1 cellular context compared by ENCODE assay signal in the genomic region with DNA sequence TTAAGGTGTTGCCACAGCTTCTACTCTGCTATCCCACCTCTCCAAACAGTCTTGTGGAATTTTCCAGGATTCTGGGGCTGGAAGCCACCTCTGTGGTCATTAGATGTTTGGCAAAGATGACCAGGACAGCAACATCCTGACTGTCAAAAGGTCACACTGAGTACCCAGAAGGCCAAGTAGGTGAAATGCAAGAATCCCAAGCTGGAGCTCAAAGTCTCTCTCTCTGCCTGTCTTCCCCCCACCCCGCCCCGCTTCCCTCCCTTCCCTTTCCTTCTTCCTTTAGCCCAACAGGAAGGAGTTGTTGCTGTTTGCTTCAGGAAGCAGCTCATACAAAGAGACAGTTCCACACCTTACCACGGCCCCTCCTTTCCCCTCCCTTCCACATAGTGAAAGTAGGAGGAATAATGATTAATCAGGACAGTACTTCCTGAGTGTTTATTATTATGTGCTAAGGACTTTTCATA.
TF ChIP-seq lines count a peak whose summit lies in the region.

No MANE protein-coding gene starts in this region.

TF ChIP-seq in HepG2, 621 proteins besides CTCF, POLR2A, EP300 and RAD21 (continued from another document):
- TF ChIP-seq, protein P1, sequence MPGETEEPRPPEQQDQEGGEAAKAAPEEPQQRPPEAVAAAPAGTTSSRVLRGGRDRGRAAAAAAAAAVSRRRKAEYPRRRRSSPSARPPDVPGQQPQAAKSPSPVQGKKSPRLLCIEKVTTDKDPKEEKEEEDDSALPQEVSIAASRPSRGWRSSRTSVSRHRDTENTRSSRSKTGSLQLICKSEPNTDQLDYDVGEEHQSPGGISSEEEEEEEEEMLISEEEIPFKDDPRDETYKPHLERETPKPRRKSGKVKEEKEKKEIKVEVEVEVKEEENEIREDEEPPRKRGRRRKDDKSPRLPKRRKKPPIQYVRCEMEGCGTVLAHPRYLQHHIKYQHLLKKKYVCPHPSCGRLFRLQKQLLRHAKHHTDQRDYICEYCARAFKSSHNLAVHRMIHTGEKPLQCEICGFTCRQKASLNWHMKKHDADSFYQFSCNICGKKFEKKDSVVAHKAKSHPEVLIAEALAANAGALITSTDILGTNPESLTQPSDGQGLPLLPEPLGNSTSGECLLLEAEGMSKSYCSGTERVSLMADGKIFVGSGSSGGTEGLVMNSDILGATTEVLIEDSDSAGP (CRISPR knock-in tag; IDR thresholded peaks at IDR 0.05; ENCODE audit: borderline replicate concordance) = no peak
- TF ChIP-seq, protein P2, sequence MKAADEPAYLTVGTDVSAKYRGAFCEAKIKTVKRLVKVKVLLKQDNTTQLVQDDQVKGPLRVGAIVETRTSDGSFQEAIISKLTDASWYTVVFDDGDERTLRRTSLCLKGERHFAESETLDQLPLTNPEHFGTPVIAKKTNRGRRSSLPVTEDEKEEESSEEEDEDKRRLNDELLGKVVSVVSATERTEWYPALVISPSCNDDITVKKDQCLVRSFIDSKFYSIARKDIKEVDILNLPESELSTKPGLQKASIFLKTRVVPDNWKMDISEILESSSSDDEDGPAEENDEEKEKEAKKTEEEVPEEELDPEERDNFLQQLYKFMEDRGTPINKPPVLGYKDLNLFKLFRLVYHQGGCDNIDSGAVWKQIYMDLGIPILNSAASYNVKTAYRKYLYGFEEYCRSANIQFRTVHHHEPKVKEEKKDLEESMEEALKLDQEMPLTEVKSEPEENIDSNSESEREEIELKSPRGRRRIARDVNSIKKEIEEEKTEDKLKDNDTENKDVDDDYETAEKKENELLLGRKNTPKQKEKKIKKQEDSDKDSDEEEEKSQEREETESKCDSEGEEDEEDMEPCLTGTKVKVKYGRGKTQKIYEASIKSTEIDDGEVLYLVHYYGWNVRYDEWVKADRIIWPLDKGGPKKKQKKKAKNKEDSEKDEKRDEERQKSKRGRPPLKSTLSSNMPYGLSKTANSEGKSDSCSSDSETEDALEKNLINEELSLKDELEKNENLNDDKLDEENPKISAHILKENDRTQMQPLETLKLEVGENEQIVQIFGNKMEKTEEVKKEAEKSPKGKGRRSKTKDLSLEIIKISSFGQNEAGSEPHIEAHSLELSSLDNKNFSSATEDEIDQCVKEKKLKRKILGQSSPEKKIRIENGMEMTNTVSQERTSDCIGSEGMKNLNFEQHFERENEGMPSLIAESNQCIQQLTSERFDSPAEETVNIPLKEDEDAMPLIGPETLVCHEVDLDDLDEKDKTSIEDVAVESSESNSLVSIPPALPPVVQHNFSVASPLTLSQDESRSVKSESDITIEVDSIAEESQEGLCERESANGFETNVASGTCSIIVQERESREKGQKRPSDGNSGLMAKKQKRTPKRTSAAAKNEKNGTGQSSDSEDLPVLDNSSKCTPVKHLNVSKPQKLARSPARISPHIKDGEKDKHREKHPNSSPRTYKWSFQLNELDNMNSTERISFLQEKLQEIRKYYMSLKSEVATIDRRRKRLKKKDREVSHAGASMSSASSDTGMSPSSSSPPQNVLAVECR (CRISPR knock-in tag; IDR thresholded peaks at IDR 0.05; ENCODE audit: borderline replicate concordance) = peak; percentile 38; the same call in 1 of the 2 replicates
- TF ChIP-seq NR2C2 (CRISPR knock-in tag; IDR thresholded peaks at IDR 0.05; ENCODE audit: borderline replicate concordance) = peak; percentile 27; the same call in 1 of the 2 replicates
- no peak for TF ChIP-seq XRCC5 (optimal IDR thresholded peaks at IDR 0.05; ENCODE audit: low read length)
- TF ChIP-seq PPARG (CRISPR knock-in tag; conservative IDR thresholded peaks at IDR 0.05) = peak; percentile 97
- TF ChIP-seq HDAC1 (CRISPR knock-in tag; IDR thresholded peaks at IDR 0.05) = no peak
- TF ChIP-seq ZNF121 (CRISPR knock-in tag; IDR thresholded peaks at IDR 0.05) = 0 out of 2 replicates have a peak, but pooled peaks have one; percentile 14
- TF ChIP-seq ZNF296 (CRISPR knock-in tag; conservative IDR thresholded peaks at IDR 0.05) = 0 out of 2 replicates have a peak, but pooled peaks have one; percentile 70
- TF ChIP-seq GABPA (IDR thresholded peaks at IDR 0.05; ENCODE audit: low read depth, low read length) = no peak
- TF ChIP-seq GABPA (CRISPR knock-in tag; IDR thresholded peaks at IDR 0.05; ENCODE audit: low read depth) = peak; percentile 68
- TF ChIP-seq SP5 (CRISPR knock-in tag; IDR thresholded peaks at IDR 0.05; ENCODE audit: borderline replicate concordance, low read depth) = peak; percentile 83
- no peak for TF ChIP-seq SMARCC2 (IDR thresholded peaks at IDR 0.05)
- peak; percentile 38; the same call in 1 of the 2 replicates for TF ChIP-seq IRF2 (CRISPR knock-in tag; IDR thresholded peaks at IDR 0.05)
- TF ChIP-seq ZNF772 (CRISPR knock-in tag; IDR thresholded peaks at IDR 0.05) = no peak
- TF ChIP-seq ZNF839 (CRISPR knock-in tag; IDR thresholded peaks at IDR 0.05; ENCODE audit: borderline replicate concordance) = no peak
- TF ChIP-seq, protein P3, sequence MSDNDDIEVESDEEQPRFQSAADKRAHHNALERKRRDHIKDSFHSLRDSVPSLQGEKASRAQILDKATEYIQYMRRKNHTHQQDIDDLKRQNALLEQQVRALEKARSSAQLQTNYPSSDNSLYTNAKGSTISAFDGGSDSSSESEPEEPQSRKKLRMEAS (IDR thresholded peaks at IDR 0.05) = 0 out of 2 replicates have a peak, but pooled peaks have one; percentile 32
- TF ChIP-seq, protein P4, sequence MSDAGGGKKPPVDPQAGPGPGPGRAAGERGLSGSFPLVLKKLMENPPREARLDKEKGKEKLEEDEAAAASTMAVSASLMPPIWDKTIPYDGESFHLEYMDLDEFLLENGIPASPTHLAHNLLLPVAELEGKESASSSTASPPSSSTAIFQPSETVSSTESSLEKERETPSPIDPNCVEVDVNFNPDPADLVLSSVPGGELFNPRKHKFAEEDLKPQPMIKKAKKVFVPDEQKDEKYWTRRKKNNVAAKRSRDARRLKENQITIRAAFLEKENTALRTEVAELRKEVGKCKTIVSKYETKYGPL (CRISPR knock-in tag; IDR thresholded peaks at IDR 0.05) = no peak
- TF ChIP-seq ELF3 (CRISPR knock-in tag; IDR thresholded peaks at IDR 0.05) = peak; percentile 82
